9 cellular contexts compared by ENCODE assay signal in the genomic region with DNA sequence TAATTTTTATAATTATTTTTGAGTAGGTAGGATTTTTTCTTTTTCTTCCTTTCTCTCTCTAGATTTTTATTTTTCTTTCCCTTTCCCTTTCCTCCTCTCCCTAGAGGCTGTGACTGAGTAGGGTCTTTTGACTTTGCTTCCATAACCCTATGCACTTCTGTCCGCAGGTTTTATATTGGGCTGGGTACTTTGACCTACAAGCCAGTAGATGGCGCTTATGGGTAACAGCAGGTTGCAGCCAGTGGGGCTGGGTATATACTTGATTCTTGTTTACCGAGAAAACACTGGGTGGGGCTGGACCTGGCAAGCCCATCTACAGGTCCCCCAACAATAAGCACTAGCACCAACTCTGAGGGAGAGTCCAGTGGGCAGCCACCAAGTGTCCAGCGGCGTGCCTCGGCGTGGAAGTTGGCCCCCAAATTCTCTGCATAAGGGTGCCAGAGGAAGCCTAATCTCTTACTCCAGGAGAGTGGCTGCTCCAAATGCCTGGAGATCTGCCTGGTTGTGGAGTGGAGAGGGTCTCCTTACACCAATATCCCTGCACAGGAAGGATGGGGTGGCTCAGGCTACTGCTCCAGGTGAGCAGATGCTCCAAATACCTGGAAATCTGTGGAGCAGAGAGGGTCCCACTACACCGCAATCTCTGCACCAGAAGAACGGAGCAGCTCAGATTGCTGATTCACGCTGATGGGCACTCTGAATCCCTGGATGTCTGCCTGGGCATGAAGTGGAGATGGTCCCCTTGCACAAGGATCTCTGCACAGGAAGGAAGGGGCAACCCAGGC. TPM values are rescaled to one million over a fixed set of nuclear protein-coding genes. Genes with fewer than 3 reads are reported as not detected.
DNase-seq lines count a peak whose midpoint lies in the region; ATAC-seq, FAIRE-seq and TF ChIP-seq lines count a peak whose summit lies in the region.
"Not testable (repeated sequence)": the region's sequence is repeated elsewhere in the genome, so short reads cannot be mapped to it uniquely, and the experiment has no call there.
"Had no signal": no experiment of that assay in that cellular context is flagged by ENCODE, and none has a peak within 500 bp of the region (broad histone marks: within the 10 kb centered on the region; RNA-seq: fewer than 3 reads in every experiment).

No MANE protein-coding gene starts in this region.

- H3K4me3 ChIP-seq in HFF-Myc (replicated peaks; ENCODE audit: low read depth, low read length); SJCRH30; GM12878; heart right ventricle: not testable (repeated sequence)

- not testable (repeated sequence) for H2AFZ ChIP-seq in GM12878 (ENCODE audit: control insufficient read depth, low read depth, low read length)

- intact Hi-C loops in GM12878 (cut with micrococcal nuclease; ENCODE audit: unreplicated experiment): loop anchor here (5.0 kb wide), 1 partner anchor 214 kb away; no protein-coding TSS in a partner anchor
- intact Hi-C loops in heart right ventricle (cut with DNase I): not testable (repeated sequence)

- DNase-seq in AG09319 (ENCODE audit: extremely low read depth, low read depth) (peak; percentile 0), HT-29 (ENCODE audit: low spot score) (peak; percentile 23), SJCRH30 (peak; percentile 5 to 31), GM12878 (ENCODE audit: low read depth, low spot score) (peak; percentile 3), pons (ENCODE audit: low spot score) (peak; percentile 11)
- DNase-seq in HFF-Myc (ENCODE audit: extremely low read depth, low read depth); heart right ventricle: not testable (repeated sequence)

- H3K9ac ChIP-seq in GM12878 (ENCODE audit: control insufficient read depth, insufficient read depth, low read length): not testable (repeated sequence)

- BruUV-seq in GM12878 (replicated peaks; lab: Mats Ljungman, UMichigan): not testable (repeated sequence)

- H3K27me3 ChIP-seq in SJCRH30; GM12878 (replicated peaks in 1 of 2; ENCODE audit: control insufficient read depth in 2 of 2, insufficient read depth in 2 of 2, low read length in 1 of 2); heart right ventricle: not testable (repeated sequence)

- H3K27ac ChIP-seq in SJCRH30; GM12878 (ENCODE audit: control insufficient read depth, insufficient read depth); heart right ventricle: not testable (repeated sequence)

- not testable (repeated sequence) for TF ChIP-seq POLR2A in GM12878 (IDR thresholded peaks at IDR 0.05; ENCODE audit: low read depth, low read length)

- peak; percentile 50 for TF ChIP-seq RAD21 in GM12878 (IDR thresholded peaks at IDR 0.05; ENCODE audit: insufficient read depth, low read depth, low read length)

- ATAC-seq in GM18520 (IDR thresholded peaks at IDR 0.05; ENCODE audit: unreplicated experiment): peak; percentile 83
- peak; percentile 100 for ATAC-seq in GM12878
- peak in 5 of 8 donors; percentile 38 to 79 (median 74) for ATAC-seq in heart right ventricle

- SMC1A ChIA-PET in GM12878 (lab: Charles Lee; ENCODE audit: uncharacterized antibody, unreplicated experiment): interaction anchor here (1.1 kb wide), 1 partner anchor 50 kb away, joined by 3 read pairs; no protein-coding TSS in a partner anchor

- not testable (repeated sequence) for H3K9me3 ChIP-seq in SJCRH30 (replicated peaks); GM12878 (replicated peaks; ENCODE audit: control insufficient read depth, insufficient read depth, low read length); heart right ventricle

- CTCF ChIA-PET in GM12878 (lab: Yijun Ruan, JAX): interaction anchor here (1.5 to 1.8 kb wide), 3 partner anchors 10 to 259 kb away, joined by 4 to 14 read pairs (median 7); no protein-coding TSS in a partner anchor

- RAD21 ChIA-PET in GM12878 (lab: Charles Lee; ENCODE audit: unreplicated experiment): not testable (repeated sequence)

- FAIRE-seq in GM12878 (lab: Jason Lieb, UNC): peak; percentile 57

- not testable (repeated sequence) for H3K4me1 ChIP-seq in SJCRH30; GM12878 (ENCODE audit: control insufficient read depth, insufficient read depth, low read length); heart right ventricle

- not testable (repeated sequence) for H3K79me2 ChIP-seq in GM12878 (ENCODE audit: control insufficient read depth, insufficient read depth, low read length)

- TF ChIP-seq EP300 in GM12878 (IDR thresholded peaks at IDR 0.05; ENCODE audit: borderline replicate concordance in 1 of 2, control insufficient read depth in 1 of 2, low read depth in 2 of 2, low read length in 2 of 2): not testable (repeated sequence)

- in situ Hi-C loops in GM12878 (cut with MboI): not testable (repeated sequence)

- not testable (repeated sequence) for H3K36me3 ChIP-seq in SJCRH30; GM12878 (ENCODE audit: control insufficient read depth in 2 of 2, insufficient read depth in 2 of 2, low read length in 1 of 2); heart right ventricle

- POLR2A ChIA-PET in GM12878 (lab: Charles Lee): not testable (repeated sequence)

- H4K20me1 ChIP-seq in GM12878 (ENCODE audit: control insufficient read depth, insufficient read depth): not testable (repeated sequence)

- not testable (repeated sequence) for H3K4me2 ChIP-seq in GM12878 (ENCODE audit: control insufficient read depth, insufficient read depth)

- 0% methylated on average over 4 of the region's 10 CpGs for WGBS in GM12878 (ENCODE audit: insufficient coverage, insufficient replicate concordance, low lambda C conversion rate, missing lambda C conversion rate)
- 47 to 55% methylated on average over 10 of the region's 10 CpGs for WGBS in heart right ventricle, 2 donors

- TF ChIP-seq CTCF in AG09319 (IDR thresholded peaks at IDR 0.05; ENCODE audit: low read depth, low read length) (peak; percentile 41), HFF-Myc (IDR thresholded peaks at IDR 0.05; ENCODE audit: low read depth, low read length, missing control alignments) (peak; percentile 27), GM12878 (IDR thresholded peaks at IDR 0.05 in 2 of 3, conservative IDR thresholded peaks at IDR 0.05 in 1 of 3; ENCODE audit: control insufficient read depth in 2 of 3, extremely low read depth in 1 of 3, insufficient read depth in 1 of 3, low read depth in 3 of 3, low read length in 3 of 3) (peak; percentile 20 to 43 (median 29); a peak in 4 of 6 replicates), heart right ventricle (IDR thresholded peaks at IDR 0.05) (peak in 7 of 9 donors; percentile 31 to 59 (median 48))

RNA-seq across cellular contexts. Expression of a gene that starts 4.7 kb away (rescaled TPM):
- total RNA-seq in HT-29 (2014; rRNA removed; shearing (Covaris generic)): 3.8 and 3.9 TPM in 2 replicates
- total RNA-seq in SJCRH30 (2014; rRNA removed; shearing (Covaris generic)): not detected in 2 replicates
- 9.8 and 10.1 TPM in 2 replicates for total RNA-seq in GM12878 (2013; cell fraction: nucleolus; rRNA removed)
- total RNA-seq in GM12878 (2014; rRNA removed) (1.2 and 1.6 TPM in 2 replicates), GM12878 (2014; rRNA removed; fragmentation: Illumina TruSeq; extraction: Trizol) (0.94 and 1.2 TPM in 2 replicates), GM12878 (2021) (1.3 and 1.5 TPM in 2 replicates), heart right ventricle (under 1 TPM in 8 of 10 donors, not detected in 2; 0.13 to 0.80 (median 0.24) TPM)
- polyA plus RNA-seq in GM12878 (2011; ENCODE audit: low read depth): 0.80 TPM
- polyA plus RNA-seq in GM12878 (2011; rRNA removed) (1.0 and 1.2 TPM in 2 replicates), GM12878 (2014; fragmentation: Illumina TruSeq; extraction: Trizol) (1.5 and 2.2 TPM in 2 replicates), GM12878 (2014; fragmentation: Nextera tagmentation; extraction: Ambion mirVana) (under 1 TPM; 0.09 to 0.21 TPM), GM12878 (2014; rRNA removed) (1.0 and 1.8 TPM in 2 replicates), GM12878 (2016; fragmentation: Nextera tagmentation; extraction: Ambion mirVana) (under 1 TPM in 1 of 2 experiments, not detected in 1; 0.90 TPM), heart right ventricle (under 1 TPM; 0.03 to 0.59 TPM)
- polyA plus RNA-seq in GM12878 (2011; cell fraction: cytosol; rRNA removed): 0.38 and 0.40 TPM in 2 replicates
- 3.2 and 4.4 TPM in 2 replicates for polyA plus RNA-seq in GM12878 (2011; cell fraction: nucleus; rRNA removed)
- polyA plus RNA-seq in GM12878 (2012): 0.28 and 0.60 TPM in 2 replicates
- polyA minus RNA-seq in GM12878 (2011; rRNA and poly(A)+ RNA removed): 1.1 and 1.2 TPM in 2 replicates
- polyA minus RNA-seq in GM12878 (2011; cell fraction: cytosol; rRNA and poly(A)+ RNA removed): not detected in 2 replicates
- polyA minus RNA-seq in GM12878 (2011; cell fraction: nucleus; rRNA and poly(A)+ RNA removed): 2.7 and 3.3 TPM in 2 replicates

RNA-seq across cellular contexts. Expression of a gene that starts 17.1 kb away (rescaled TPM):
- total RNA-seq in HT-29 (2014; rRNA removed; shearing (Covaris generic)): 7.5 and 12.7 TPM in 2 replicates
- not detected in 2 replicates for total RNA-seq in SJCRH30 (2014; rRNA removed; shearing (Covaris generic))
- 3.8 and 4.8 TPM in 2 replicates for total RNA-seq in GM12878 (2013; cell fraction: nucleolus; rRNA removed)
- total RNA-seq in GM12878 (2014; rRNA removed): 2.4 and 2.9 TPM in 2 replicates
- total RNA-seq in GM12878 (2014; rRNA removed; fragmentation: Illumina TruSeq; extraction: Trizol): 7.5 and 7.6 TPM in 2 replicates
- 8.8 and 9.7 TPM in 2 replicates for total RNA-seq in GM12878 (2021)
- polyA plus RNA-seq in GM12878 (2011; ENCODE audit: low read depth): 2.3 TPM
- 0.39 and 0.88 TPM in 2 replicates for polyA plus RNA-seq in GM12878 (2011; rRNA removed)
- polyA plus RNA-seq in GM12878 (2011; cell fraction: cytosol; rRNA removed): 0.16 and 0.17 TPM in 2 replicates
- 0.16 TPM in 1 of 2 replicates, not detected in the other for polyA plus RNA-seq in GM12878 (2011; cell fraction: nucleus; rRNA removed)
- polyA plus RNA-seq in GM12878 (2012): 2.3 and 3.2 TPM in 2 replicates
- 9.2 and 10.8 TPM in 2 replicates for polyA plus RNA-seq in GM12878 (2014; fragmentation: Illumina TruSeq; extraction: Trizol)
- 1 to 10 TPM; 1.1 to 1.6 TPM for polyA plus RNA-seq in GM12878 (2014; fragmentation: Nextera tagmentation; extraction: Ambion mirVana)
- 3.4 and 3.7 TPM in 2 replicates for polyA plus RNA-seq in GM12878 (2014; rRNA removed)
- polyA plus RNA-seq in GM12878 (2016; fragmentation: Nextera tagmentation; extraction: Ambion mirVana): 1 to 10 TPM; 5.7 to 6.6 TPM
- 0.07 and 0.41 TPM in 2 replicates for polyA minus RNA-seq in GM12878 (2011; rRNA and poly(A)+ RNA removed)
- not detected in 2 replicates for polyA minus RNA-seq in GM12878 (2011; cell fraction: cytosol; rRNA and poly(A)+ RNA removed)
- not detected in 2 replicates for polyA minus RNA-seq in GM12878 (2011; cell fraction: nucleus; rRNA and poly(A)+ RNA removed)
- 1 to 10 TPM in 3 of 10 donors, under 1 TPM in 5, not detected in 2; 0.13 to 2.2 (median 0.91) TPM for total RNA-seq in heart right ventricle
- under 1 TPM; 0.41 to 0.66 TPM for polyA plus RNA-seq in heart right ventricle

RNA-seq across cellular contexts. Expression of a gene that starts 55.6 kb away (rescaled TPM):
- not detected in 2 replicates for total RNA-seq in HT-29 (2014; rRNA removed; shearing (Covaris generic))
- total RNA-seq in SJCRH30 (2014; rRNA removed; shearing (Covaris generic)): not detected in 2 replicates
- total RNA-seq in GM12878 (2013; cell fraction: nucleolus; rRNA removed): not detected in 2 replicates
- total RNA-seq in GM12878 (2014; rRNA removed): not detected in 2 replicates
- not detected in 2 replicates for total RNA-seq in GM12878 (2014; rRNA removed; fragmentation: Illumina TruSeq; extraction: Trizol)
- not detected in 2 replicates for total RNA-seq in GM12878 (2021)
- polyA plus RNA-seq in GM12878 (2011; ENCODE audit: low read depth): not detected
- not detected in 2 replicates for polyA plus RNA-seq in GM12878 (2011; rRNA removed)
- not detected in 2 replicates for polyA plus RNA-seq in GM12878 (2011; cell fraction: cytosol; rRNA removed)
- polyA plus RNA-seq in GM12878 (2011; cell fraction: nucleus; rRNA removed): not detected in 2 replicates
- not detected in 2 replicates for polyA plus RNA-seq in GM12878 (2012)
- polyA plus RNA-seq in GM12878 (2014; fragmentation: Illumina TruSeq; extraction: Trizol): not detected in 2 replicates
- not detected for polyA plus RNA-seq in GM12878 (2014; fragmentation: Nextera tagmentation; extraction: Ambion mirVana)
- polyA plus RNA-seq in GM12878 (2014; rRNA removed): not detected in 2 replicates
- polyA plus RNA-seq in GM12878 (2016; fragmentation: Nextera tagmentation; extraction: Ambion mirVana): not detected
- polyA minus RNA-seq in GM12878 (2011; rRNA and poly(A)+ RNA removed): not detected in 2 replicates
- not detected in 2 replicates for polyA minus RNA-seq in GM12878 (2011; cell fraction: cytosol; rRNA and poly(A)+ RNA removed)
- not detected in 2 replicates for polyA minus RNA-seq in GM12878 (2011; cell fraction: nucleus; rRNA and poly(A)+ RNA removed)
- total RNA-seq in heart right ventricle: not detected
- polyA plus RNA-seq in heart right ventricle: not detected
- total RNA-seq: pulmonary artery endothelial cell had no signal
